In the genomic region with DNA sequence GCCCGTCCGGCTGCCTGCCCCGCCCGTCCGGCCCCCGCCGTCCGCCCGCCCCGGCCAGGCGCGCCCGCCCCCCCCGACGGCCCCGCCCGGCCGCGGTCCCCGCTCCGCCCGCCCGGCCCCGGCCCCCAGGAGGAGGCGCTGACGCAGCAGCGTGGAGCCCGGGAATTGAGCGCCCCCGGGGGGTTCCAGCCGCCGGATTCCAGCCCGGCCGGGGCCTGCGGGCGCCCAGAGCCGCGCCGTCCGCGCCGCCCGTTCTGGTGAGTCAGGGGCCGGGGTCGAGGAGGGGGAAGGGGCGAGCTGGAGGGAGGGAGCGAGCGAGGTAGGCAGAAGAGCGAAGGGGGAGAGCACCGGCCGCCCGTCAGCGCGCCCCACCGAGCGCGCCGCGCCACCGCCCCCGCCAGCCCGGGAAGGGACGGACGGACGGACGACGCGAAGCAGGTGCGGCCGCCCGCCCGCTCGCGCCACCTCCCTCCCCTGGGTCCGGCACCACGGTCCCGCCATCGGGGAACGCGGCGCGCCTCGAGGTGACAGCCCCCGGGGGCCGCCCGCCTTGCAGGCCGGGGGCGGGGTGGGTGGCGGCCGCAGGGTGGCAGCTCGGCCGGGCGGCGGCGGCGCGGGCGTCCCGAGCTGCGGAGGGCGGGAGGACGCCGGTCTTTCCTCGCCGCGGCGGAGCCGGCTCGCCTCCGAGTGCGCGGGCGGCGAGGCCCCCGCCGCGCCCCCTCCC, we compare ENCODE assay signal across 8 cellular contexts. TPM values are rescaled to one million over a fixed set of nuclear protein-coding genes. Genes with fewer than 3 reads are reported as not detected.
DNase-seq lines count a peak whose midpoint lies in the region; ATAC-seq and TF ChIP-seq lines count a peak whose summit lies in the region.

No MANE protein-coding gene starts in this region.

- H3K9me2 ChIP-seq in hepatocyte (replicated peaks; ENCODE audit: insufficient read depth): no peaks in the 10 kb centered on the region

- peak overlapping the region; percentile 79 to 93 (median 88) for H3K4me3 ChIP-seq in BLaER1 treated with 17β-estradiol and CSF1 and Interleukin-3, amounts not matched to agents 10 nM and 100 nM
- H3K4me3 ChIP-seq in hepatocyte (peak overlapping the region; percentile 94), spleen (peak overlapping the region; percentile 77 to 97 (median 90))

- intact Hi-C loops in spleen (cut with DNase I; ENCODE audit: low total_unique reads): no loop called here

- H3K27me3 Mint-ChIP-seq in activated T-cell treated with anti-CD3 and anti-CD28 coated beads, Interleukin-2, amount 50 U/mL, for 24 hours: peaks cover 36% of the 10 kb centered on the region

- WGBS in hepatocyte (ENCODE audit: low lambda C conversion rate, missing lambda C conversion rate): 0% methylated on average over 1 of the region's 117 CpGs
- WGBS in spleen, 5 donors: 0 to 1% (median 1%) methylated on average over 34 to 117 of the region's 117 CpGs

- peak overlapping the region; percentile 65 to 83 (median 77) for H3K27ac ChIP-seq in BLaER1 treated with 17β-estradiol and CSF1 and Interleukin-3, amounts not matched to agents 10 nM and 100 nM
- H3K27ac ChIP-seq in hepatocyte (peak overlapping the region; percentile 89), spleen (peak overlapping the region; percentile 42 to 87 (median 72))

- H3K4me1 Mint-ChIP-seq in activated T-cell treated with anti-CD3 and anti-CD28 coated beads, Interleukin-2, amount 50 U/mL, for 24 hours (ENCODE audit: low read depth): peaks cover 60% of the 10 kb centered on the region

- no peaks in the 10 kb centered on the region for H3K9me3 Mint-ChIP-seq in activated T-cell treated with anti-CD3 and anti-CD28 coated beads, Interleukin-2, amount 50 U/mL, for 24 hours

- H3K9me3 ChIP-seq in BLaER1 treated with 17β-estradiol and CSF1 and Interleukin-3, amounts not matched to agents 10 nM and 100 nM (replicated peaks in 1 of 11): no peaks in the 10 kb centered on the region
- H3K9me3 ChIP-seq in hepatocyte (ENCODE audit: low read depth): no peaks in the 10 kb centered on the region
- H3K9me3 ChIP-seq in spleen: no peaks in the 10 kb centered on the region

- H4K20me1 ChIP-seq in BLaER1 treated with 17β-estradiol and CSF1 and Interleukin-3, amounts not matched to agents 10 nM and 100 nM: peaks cover 45 to 52% (median 51%) of the 10 kb centered on the region in 11 experiments
- H4K20me1 ChIP-seq in hepatocyte (ENCODE audit: insufficient read depth, poor library complexity, severe bottlenecking): peaks cover 40% of the 10 kb centered on the region

- no peak overlapping the region for H3K27ac Mint-ChIP-seq in activated T-cell treated with anti-CD3 and anti-CD28 coated beads, Interleukin-2, amount 50 U/mL, for 24 hours

- TF ChIP-seq POLR2A in spleen (IDR thresholded peaks at IDR 0.05): no peak

- peaks cover 22 to 53% (median 32%) of the 10 kb centered on the region in 11 experiments; a peak in 19 of 22 replicates for H3K27me3 ChIP-seq in BLaER1 treated with 17β-estradiol and CSF1 and Interleukin-3, amounts not matched to agents 10 nM and 100 nM
- peaks cover 18% of the 10 kb centered on the region for H3K27me3 ChIP-seq in hepatocyte
- peaks cover 0 to 53% (median 17%) of the 10 kb centered on the region in 7 donors for H3K27me3 ChIP-seq in spleen (replicated peaks in 1 of 7)

- peaks cover 42% of the 10 kb centered on the region for H3K79me2 ChIP-seq in hepatocyte

- no peak for DNase-seq in activated T-cell treated with anti-CD3 and anti-CD28 coated beads, Interleukin-2, amount 50 U/mL, for 24 hours
- DNase-seq in hepatocyte (ENCODE audit: low spot score) (peak; percentile 57), spleen (peak; percentile 89), MV-4-11 (lab: John Stamatoyannopoulos, UW) (no peak)
- DNase-seq in stimulated activated CD4-positive, alpha-beta T cell treated with anti-CD3 and anti-CD28 coated beads, Interleukin-2, amount 100 ng/mL, for 48 hours: no peak

- peak overlapping the region; percentile 87 for H3K4me3 Mint-ChIP-seq in activated T-cell treated with anti-CD3 and anti-CD28 coated beads, Interleukin-2, amount 50 U/mL, for 24 hours

- peak overlapping the region; percentile 72 to 93 (median 87) for H3K9ac ChIP-seq in BLaER1 treated with 17β-estradiol and CSF1 and Interleukin-3, amounts not matched to agents 10 nM and 100 nM

- ATAC-seq in GM19025 (IDR thresholded peaks at IDR 0.05; ENCODE audit: low read depth, unreplicated experiment) (peak; percentile 45), HG03159 (IDR thresholded peaks at IDR 0.05; ENCODE audit: unreplicated experiment) (peak; percentile 36)

- peak overlapping the region; percentile 70 for H2AFZ ChIP-seq in hepatocyte

- H3K36me3 ChIP-seq in BLaER1 treated with 17β-estradiol and CSF1 and Interleukin-3, amounts not matched to agents 10 nM and 100 nM: peaks cover 0 to 9% (median 0%) of the 10 kb centered on the region in 11 experiments; a peak in 7 of 22 replicates
- H3K36me3 ChIP-seq in hepatocyte (replicated peaks; ENCODE audit: insufficient read depth, low read depth) (no peaks in the 10 kb centered on the region), spleen (no peaks in the 10 kb centered on the region)

- H3K4me1 ChIP-seq in BLaER1 treated with 17β-estradiol and CSF1 and Interleukin-3, amounts not matched to agents 10 nM and 100 nM: peaks cover 63 to 75% (median 69%) of the 10 kb centered on the region in 10 experiments
- H3K4me1 ChIP-seq in hepatocyte (ENCODE audit: insufficient read depth) (peaks cover 55% of the 10 kb centered on the region), spleen (peaks cover 24 to 89% (median 69%) of the 10 kb centered on the region in 6 donors)

- peak overlapping the region; percentile 91 to 99 (median 95) for H3K4me2 ChIP-seq in BLaER1 treated with 17β-estradiol and CSF1 and Interleukin-3, amounts not matched to agents 10 nM and 100 nM
- peak overlapping the region; percentile 92 for H3K4me2 ChIP-seq in hepatocyte

- TF ChIP-seq CTCF in hepatocyte (IDR thresholded peaks at IDR 0.05; ENCODE audit: poor library complexity) (peak; percentile 16), spleen (IDR thresholded peaks at IDR 0.05 in 8 of 11, conservative IDR thresholded peaks at IDR 0.05 in 3 of 11) (no peak)

- peaks cover 2% of the 10 kb centered on the region for H3K36me3 Mint-ChIP-seq in activated T-cell treated with anti-CD3 and anti-CD28 coated beads, Interleukin-2, amount 50 U/mL, for 24 hours (ENCODE audit: low read depth)

RNA-seq across cellular contexts. Expression of a gene that starts 0.4 kb away (rescaled TPM):
- total RNA-seq in hepatocyte (10.6 and 17.2 TPM in 2 replicates), spleen (10 to 100 TPM; 13.5 to 27.0 (median 22.2) TPM)
- polyA plus RNA-seq in hepatocyte (12.3 and 13.9 TPM in 2 replicates), spleen (10 to 100 TPM in 1 of 3 donors, 1 to 10 TPM in 2; 7.4 to 14.2 (median 8.7) TPM)

RNA-seq across cellular contexts. Expression of a gene that starts 29.6 kb away (rescaled TPM):
- 15.2 and 16.6 TPM in 2 replicates for total RNA-seq in hepatocyte
- polyA plus RNA-seq in hepatocyte: 15.7 and 16.8 TPM in 2 replicates
- 10 to 100 TPM; 12.0 to 18.5 (median 15.3) TPM for total RNA-seq in spleen
- polyA plus RNA-seq in spleen: 10 to 100 TPM in 1 of 3 donors, 1 to 10 TPM in 2; 7.1 to 10.6 (median 9.0) TPM

RNA-seq across cellular contexts. Expression of a gene that starts 35.6 kb away (rescaled TPM):
- total RNA-seq in hepatocyte (27.1 and 31.5 TPM in 2 replicates), spleen (10 to 100 TPM; 39.6 to 93.9 (median 61.6) TPM)
- polyA plus RNA-seq in hepatocyte (56.6 and 71.6 TPM in 2 replicates), spleen (10 to 100 TPM; 25.1 to 44.4 (median 35.1) TPM)

RNA-seq across cellular contexts. Expression of a gene that starts 58.7 kb away (rescaled TPM):
- total RNA-seq in hepatocyte: 22.9 and 24.0 TPM in 2 replicates
- 14.0 and 14.9 TPM in 2 replicates for polyA plus RNA-seq in hepatocyte
- total RNA-seq in spleen: 10 to 100 TPM in 4 of 7 donors, 1 to 10 TPM in 3; 8.3 to 16.8 (median 11.5) TPM
- 10 to 100 TPM in 1 of 3 donors, 1 to 10 TPM in 2; 6.0 to 10.3 (median 9.0) TPM for polyA plus RNA-seq in spleen

Comparison
In these comparisons a context has a peak if more than half of its experiments do, and no peak if none do; other contexts are left out.
1. DNase-seq: peak in hepatocyte (single experiment) and spleen (single experiment); none in activated T-cell treated with anti-CD3 and anti-CD28 coated beads, Interleukin-2, amount 50 U/mL, for 24 hours (single experiment), MV-4-11 (single experiment) and stimulated activated CD4-positive, alpha-beta T cell treated with anti-CD3 and anti-CD28 coated beads, Interleukin-2, amount 100 ng/mL, for 48 hours (0 of 2).
2. Peak in every context shown above with its lines, with median percentiles within 50 percentile points of each other: H3K27ac ChIP-seq and H3K4me3 ChIP-seq.